In genomic region chr15:35953424-35953823, GRCh38 we compare ENCODE assay signal across 26 cellular contexts.
A peak's percentile ranks its signal among the peaks of the same experiment; 100 is the strongest.
DNase-seq lines count a peak whose midpoint lies in the region; ATAC-seq, FAIRE-seq and TF ChIP-seq lines count a peak whose summit lies in the region.
"Had no signal": no experiment of that assay in that cellular context is flagged by ENCODE, and none has a peak within 500 bp of the region (broad histone marks: within the 10 kb centered on the region; RNA-seq: fewer than 3 reads in every experiment).

No MANE protein-coding gene starts in this region.

- no peak for FAIRE-seq in small intestine (lab: Jason Lieb, UNC)
- FAIRE-seq in H54 (lab: Jason Lieb, UNC): no peak
- FAIRE-seq: A549, GM12878, GM12892, GM18507 had no signal

- H3K36me3 ChIP-seq in right lobe of liver (no peaks in the 10 kb centered on the region), small intestine (ENCODE audit: control insufficient read depth in 2 of 2, insufficient read depth in 2 of 2, low read length in 2 of 2) (no peaks in the 10 kb centered on the region), stomach (no peaks in the 10 kb centered on the region)
- H3K36me3 ChIP-seq: BLaER1 treated with 17β-estradiol and CSF1 and Interleukin-3, amounts not matched to agents 10 nM and 100 nM had no signal

- H3K4me1 ChIP-seq in right lobe of liver: peaks cover 0 to 4% (median 0%) of the 10 kb centered on the region in 4 donors
- H3K4me1 ChIP-seq in small intestine (ENCODE audit: control insufficient read depth in 2 of 2, insufficient read depth in 1 of 2, low read depth in 1 of 2, low read length in 1 of 2): no peaks in the 10 kb centered on the region
- H3K4me1 ChIP-seq in stomach: no peaks in the 10 kb centered on the region
- H3K4me1 ChIP-seq: A549; BLaER1 treated with 17β-estradiol and CSF1 and Interleukin-3, amounts not matched to agents 10 nM and 100 nM had no signal

- H3K4me3 ChIP-seq in right lobe of liver (no peak overlapping the region), small intestine (ENCODE audit: low read depth in 1 of 2, low read length in 2 of 2) (no peak overlapping the region), stomach (no peak overlapping the region)
- H3K4me3 ChIP-seq: A549; BLaER1 treated with 17β-estradiol and CSF1 and Interleukin-3, amounts not matched to agents 10 nM and 100 nM; GM12878 had no signal

- TF ChIP-seq EP300 in stomach (IDR thresholded peaks at IDR 0.05): no peak

- no peaks in the 10 kb centered on the region for H3K9me3 Mint-ChIP-seq in stimulated activated naive CD8-positive, alpha-beta T cell treated with anti-CD3 and anti-CD28 coated beads, Interleukin-15, amount 100 ng/mL, for 72 hours
- H3K9me3 Mint-ChIP-seq: CD4-positive, alpha-beta T cell; CD8-positive, alpha-beta T cell had no signal

- H3K9me3 ChIP-seq in right lobe of liver (no peaks in the 10 kb centered on the region), small intestine (ENCODE audit: control insufficient read depth, low read depth) (no peaks in the 10 kb centered on the region), stomach (no peaks in the 10 kb centered on the region)
- H3K9me3 ChIP-seq: A549; BLaER1 treated with 17β-estradiol and CSF1 and Interleukin-3, amounts not matched to agents 10 nM and 100 nM had no signal

- no peak for TF ChIP-seq CTCF in right lobe of liver (IDR thresholded peaks at IDR 0.05)
- TF ChIP-seq CTCF in stomach (IDR thresholded peaks at IDR 0.05): no peak

- intact Hi-C loops in right lobe of liver (cut with DNase I): no loop called here
- intact Hi-C loops in stomach (cut with DNase I; ENCODE audit: low total_unique reads): no loop called here

- DNase-seq in DMS53 (lab: John Stamatoyannopoulos, UW) (peak; percentile 71), DMS53 treated with DMSO at 0.1 percent for 48 hours (lab: John Stamatoyannopoulos, UW; ENCODE audit: unreplicated experiment) (no peak), right lobe of liver (peak in 2 of 3 donors; percentile 25 to 45), small intestine (peak; percentile 3), stomach (no peak), H54 (ENCODE audit: insufficient read length, low spot score) (no peak)
- no peak for DNase-seq in stimulated activated naive CD8-positive, alpha-beta T cell treated with anti-CD3 and anti-CD28 coated beads, Interleukin-15, Interleukin-2, amounts not matched to agents 100 U/mL and 50 U/mL, for 24 hours
- no peak for DNase-seq in stimulated activated naive CD8-positive, alpha-beta T cell treated with anti-CD3 and anti-CD28 coated beads, Interleukin-15, amount 100 ng/mL, for 72 hours
- DNase-seq: AML-193; CD4-positive, alpha-beta T cell; CD8-positive, alpha-beta T cell; COR-L47; DMS 273 treated with DMSO at 0.1 percent for 48 hours; DMS153; DMS79; DND-41; EL; GDM1 had no signal

- no peak overlapping the region for H3K4me3 Mint-ChIP-seq in stimulated activated naive CD8-positive, alpha-beta T cell treated with anti-CD3 and anti-CD28 coated beads, Interleukin-15, amount 100 ng/mL, for 72 hours
- H3K4me3 Mint-ChIP-seq: B cell; CD4-positive, alpha-beta T cell; CD8-positive, alpha-beta T cell had no signal

- no peaks in the 10 kb centered on the region for H3K4me1 Mint-ChIP-seq in stimulated activated naive CD8-positive, alpha-beta T cell treated with anti-CD3 and anti-CD28 coated beads, Interleukin-15, amount 100 ng/mL, for 72 hours
- H3K4me1 Mint-ChIP-seq: B cell had no signal

- TF ChIP-seq POLR2A in right lobe of liver (IDR thresholded peaks at IDR 0.05): no peak
- no peak for TF ChIP-seq POLR2A in stomach (IDR thresholded peaks at IDR 0.05)
- TF ChIP-seq POLR2A in H54 (IDR thresholded peaks at IDR 0.05; ENCODE audit: low read depth, low read length): no peak

- no peak overlapping the region for H3K27ac Mint-ChIP-seq in stimulated activated naive CD8-positive, alpha-beta T cell treated with anti-CD3 and anti-CD28 coated beads, Interleukin-15, amount 100 ng/mL, for 72 hours
- H3K27ac Mint-ChIP-seq: B cell; CD4-positive, alpha-beta T cell; CD8-positive, alpha-beta T cell had no signal

- 61% methylated on average over 3 of the region's 3 CpGs for WGBS in right lobe of liver (ENCODE audit: insufficient coverage, low coverage, low lambda C conversion rate, missing lambda C conversion rate)
- WGBS in small intestine, 3 donors: 53 to 78% (median 58%) methylated on average over 3 of the region's 3 CpGs
- WGBS in stomach, 5 donors: 64 to 86% (median 75%) methylated on average over 3 of the region's 3 CpGs

- no peaks in the 10 kb centered on the region for H3K27me3 ChIP-seq in right lobe of liver
- no peaks in the 10 kb centered on the region for H3K27me3 ChIP-seq in small intestine (ENCODE audit: control insufficient read depth in 2 of 2, insufficient read depth in 2 of 2, low read length in 2 of 2)
- H3K27me3 ChIP-seq in stomach: no peaks in the 10 kb centered on the region
- H3K27me3 ChIP-seq: BLaER1 treated with 17β-estradiol and CSF1 and Interleukin-3, amounts not matched to agents 10 nM and 100 nM had no signal

- H3K27ac ChIP-seq in right lobe of liver: no peak overlapping the region
- no peak overlapping the region for H3K27ac ChIP-seq in small intestine (ENCODE audit: low read depth in 1 of 2, low read length in 1 of 2)
- H3K27ac ChIP-seq in stomach: no peak overlapping the region
- H3K27ac ChIP-seq: 22Rv1; A549; BLaER1 treated with 17β-estradiol and CSF1 and Interleukin-3, amounts not matched to agents 10 nM and 100 nM; C4-2B had no signal

- peak; percentile 19 for ATAC-seq in stimulated activated naive CD8-positive, alpha-beta T cell treated with anti-CD3 and anti-CD28 coated beads, Interleukin-15, Interleukin-2, amounts not matched to agents 100 U/mL and 50 U/mL, for 24 hours
- ATAC-seq in stimulated activated naive CD8-positive, alpha-beta T cell treated with anti-CD3 and anti-CD28 coated beads, Interleukin-15, amount 100 ng/mL, for 72 hours: no peak
- ATAC-seq in right lobe of liver: peak; percentile 82 to 91 (median 90)
- ATAC-seq: A549; CD8-positive, alpha-beta T cell; GM12878 had no signal

- no peaks in the 10 kb centered on the region for H3K27me3 Mint-ChIP-seq in stimulated activated naive CD8-positive, alpha-beta T cell treated with anti-CD3 and anti-CD28 coated beads, Interleukin-15, amount 100 ng/mL, for 72 hours
- H3K27me3 Mint-ChIP-seq: B cell; CD4-positive, alpha-beta T cell had no signal

Comparison
In these comparisons a context has a peak if more than half of its experiments do, and no peak if none do; other contexts are left out.
1. DNase-seq: peak in DMS53 (single experiment), right lobe of liver (2 of 3) and small intestine (single experiment); none in DMS53 treated with DMSO at 0.1 percent for 48 hours (single experiment), stimulated activated naive CD8-positive, alpha-beta T cell treated with anti-CD3 and anti-CD28 coated beads, Interleukin-15, Interleukin-2, amounts not matched to agents 100 U/mL and 50 U/mL, for 24 hours (single experiment), stimulated activated naive CD8-positive, alpha-beta T cell treated with anti-CD3 and anti-CD28 coated beads, Interleukin-15, amount 100 ng/mL, for 72 hours (0 of 2), stomach (single experiment) and H54 (single experiment).